ENCODE assay signal across 8 cellular contexts in the genomic region with DNA sequence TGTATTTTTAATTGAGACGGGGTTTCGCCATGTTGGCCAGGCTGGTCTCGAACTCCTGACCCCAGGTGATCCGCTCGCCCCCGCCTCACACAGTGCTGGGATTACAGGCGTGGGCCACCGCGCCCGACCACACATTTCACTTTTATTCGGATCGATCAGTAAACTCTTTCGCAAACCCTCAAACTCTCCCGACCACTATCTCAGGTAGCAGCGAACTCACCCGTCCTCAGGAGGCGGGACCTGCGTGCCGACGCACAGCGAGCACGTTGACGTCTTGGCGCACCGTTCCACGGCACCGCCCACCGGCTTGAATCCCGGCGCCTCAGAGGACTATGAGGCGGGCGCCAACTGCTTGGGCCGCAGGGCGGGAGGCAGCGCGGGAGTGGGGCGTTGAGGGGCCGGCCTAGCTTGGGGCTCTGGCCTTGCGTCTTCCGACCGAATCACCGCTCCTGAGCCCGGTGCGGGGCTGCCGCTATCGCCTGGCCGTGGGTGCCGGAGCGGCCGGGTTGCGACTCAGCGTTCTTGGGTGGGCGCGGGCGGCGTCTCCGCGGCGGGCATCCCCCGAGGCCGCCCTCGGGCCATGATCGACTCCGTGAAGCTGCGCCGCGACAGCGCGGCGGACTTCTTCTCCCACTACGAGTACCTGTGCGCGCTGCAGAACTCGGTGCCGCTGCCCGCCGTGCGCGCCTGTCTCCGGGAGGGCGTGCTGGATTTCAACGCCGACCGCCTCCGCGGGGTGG. TPM values are rescaled to one million over a fixed set of nuclear protein-coding genes. Genes with fewer than 3 reads are reported as not detected.
A peak's percentile ranks its signal among the peaks of the same experiment; 100 is the strongest.
DNase-seq lines count a peak whose midpoint lies in the region; ATAC-seq and TF ChIP-seq lines count a peak whose summit lies in the region.

A gene with protein sequence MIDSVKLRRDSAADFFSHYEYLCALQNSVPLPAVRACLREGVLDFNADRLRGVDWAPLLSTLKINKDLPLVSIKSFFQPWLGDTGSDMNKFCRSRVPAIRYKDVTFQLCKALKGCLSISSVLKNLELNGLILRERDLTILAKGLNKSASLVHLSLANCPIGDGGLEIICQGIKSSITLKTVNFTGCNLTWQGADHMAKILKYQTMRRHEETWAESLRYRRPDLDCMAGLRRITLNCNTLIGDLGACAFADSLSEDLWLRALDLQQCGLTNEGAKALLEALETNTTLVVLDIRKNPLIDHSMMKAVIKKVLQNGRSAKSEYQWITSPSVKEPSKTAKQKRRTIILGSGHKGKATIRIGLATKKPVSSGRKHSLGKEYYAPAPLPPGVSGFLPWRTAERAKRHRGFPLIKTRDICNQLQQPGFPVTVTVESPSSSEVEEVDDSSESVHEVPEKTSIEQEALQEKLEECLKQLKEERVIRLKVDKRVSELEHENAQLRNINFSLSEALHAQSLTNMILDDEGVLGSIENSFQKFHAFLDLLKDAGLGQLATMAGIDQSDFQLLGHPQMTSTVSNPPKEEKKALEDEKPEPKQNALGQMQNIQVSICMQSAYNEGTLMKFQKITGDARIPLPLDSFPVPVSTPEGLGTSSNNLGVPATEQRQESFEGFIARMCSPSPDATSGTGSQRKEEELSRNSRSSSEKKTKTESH (plus strand): TSS at position 305 of the 740 bp plus-strand sequence. CDS start 276 bp downstream, at position 581.

- no peaks in the 10 kb centered on the region for H3K9me3 ChIP-seq in left lung

- peaks cover 0 to 22% of the 10 kb centered on the region in 2 donors for H3K4me1 ChIP-seq in left lung

- ATAC-seq in GM19328 (IDR thresholded peaks at IDR 0.05; ENCODE audit: unreplicated experiment): peak; percentile 97
- ATAC-seq in HG03469 (IDR thresholded peaks at IDR 0.05; ENCODE audit: unreplicated experiment): peak; percentile 98
- ATAC-seq in left lung: peak; percentile 99

- DNase-seq in NCI-H748 (lab: John Stamatoyannopoulos, UW; ENCODE audit: unreplicated experiment): peak; percentile 98
- DNase-seq in activated CD4-positive, alpha-beta T cell treated with anti-CD3 and anti-CD28 coated beads, Interleukin-2, amount 50 U/mL, for 24 hours (ENCODE audit: low read depth in 1 of 2, low spot score in 1 of 2): peak; percentile 73 to 82
- peak; percentile 97 for DNase-seq in dermis blood vessel endothelial cell
- peak; percentile 94 to 98 for DNase-seq in left lung
- peak; percentile 82 for DNase-seq in stimulated activated CD4-positive, alpha-beta T cell treated with anti-CD3 and anti-CD28 coated beads, Interleukin-2, amount 100 ng/mL, for 4 hours (ENCODE audit: low read depth)

- no peaks in the 10 kb centered on the region for H3K27me3 ChIP-seq in left lung

- peaks cover 0 to 10% of the 10 kb centered on the region in 2 donors for H3K36me3 ChIP-seq in left lung

- peak within 1 kb of the TSS; percentile 85 for H3K27ac ChIP-seq in C4-2B
- H3K27ac ChIP-seq in left lung: peak within 1 kb of the TSS; percentile 65 to 77

- intact Hi-C loops in left lung (cut with DNase I): no loop called here

- H3K4me3 ChIP-seq in left lung: peak within 1 kb of the TSS; percentile 71 to 87

- TF ChIP-seq CTCF in C4-2B (conservative IDR thresholded peaks at IDR 0.05): no peak
- TF ChIP-seq CTCF in left lung (IDR thresholded peaks at IDR 0.05): no peak

RNA-seq across cellular contexts. Expression of the gene that starts here (rescaled TPM):
- 18.5 and 29.8 TPM in 2 replicates for total RNA-seq in dermis blood vessel endothelial cell
- total RNA-seq in left lung: 10 to 100 TPM; 14.0 to 17.3 TPM

Comparison
In these comparisons a context has a peak if more than half of its experiments do, and no peak if none do; other contexts are left out.
1. Peak in every context shown above with its lines: DNase-seq, ATAC-seq, H3K4me3 ChIP-seq and H3K27ac ChIP-seq.